In genomic region chr1:11615109-11615508, GRCh38 we compare ENCODE assay signal across 18 cellular contexts. TPM values are rescaled to one million over a fixed set of nuclear protein-coding genes. Genes with fewer than 3 reads are reported as not detected.
"Had no signal": no experiment of that assay in that cellular context is flagged by ENCODE, and none has a peak within 500 bp of the region (broad histone marks: within the 10 kb centered on the region; RNA-seq: fewer than 3 reads in every experiment).

No MANE protein-coding gene starts in this region.

- H3K9me3 Mint-ChIP-seq: activated naive CD4-positive, alpha-beta T cell treated with anti-CD3 and anti-CD28 coated beads, Interleukin-2, amount 50 U/mL, for 24 hours; memory B cell; nephron progenitor cell had no signal

- H3K4me1 ChIP-seq: gastrocnemius medialis had no signal

- H3K9me3 ChIP-seq: gastrocnemius medialis had no signal

- H3K27ac ChIP-seq: brain microvascular endothelial cell, gastrocnemius medialis had no signal

- ATAC-seq: effector memory CD8-positive, alpha-beta T cell; esophagus mucosa; gastrocnemius medialis; stimulated activated naive CD8-positive, alpha-beta T cell treated with anti-CD3 and anti-CD28 coated beads, Interleukin-15, Interleukin-2, amounts not matched to agents 100 U/mL and 50 U/mL, for 24 hours; T-helper 17 cell had no signal

- H3K36me3 Mint-ChIP-seq: activated naive CD4-positive, alpha-beta T cell treated with anti-CD3 and anti-CD28 coated beads, Interleukin-2, amount 50 U/mL, for 24 hours; memory B cell had no signal

- H3K4me3 ChIP-seq: gastrocnemius medialis had no signal

- H3K27me3 Mint-ChIP-seq: activated naive CD4-positive, alpha-beta T cell treated with anti-CD3 and anti-CD28 coated beads, Interleukin-2, amount 50 U/mL, for 24 hours had no signal

- H3K4me1 Mint-ChIP-seq: activated naive CD4-positive, alpha-beta T cell treated with anti-CD3 and anti-CD28 coated beads, Interleukin-2, amount 50 U/mL, for 24 hours; memory B cell; nephron progenitor cell had no signal

- H3K4me3 Mint-ChIP-seq: activated naive CD4-positive, alpha-beta T cell treated with anti-CD3 and anti-CD28 coated beads, Interleukin-2, amount 50 U/mL, for 24 hours; effector memory CD8-positive, alpha-beta T cell; memory B cell; nephron progenitor cell; T-helper 17 cell had no signal

- H3K27ac Mint-ChIP-seq: activated naive CD4-positive, alpha-beta T cell treated with anti-CD3 and anti-CD28 coated beads, Interleukin-2, amount 50 U/mL, for 24 hours; effector memory CD8-positive, alpha-beta T cell; memory B cell; nephron progenitor cell; T-helper 17 cell had no signal

- H3K27me3 ChIP-seq: brain microvascular endothelial cell had no signal

- DNase-seq: activated CD4-positive, alpha-beta T cell treated with anti-CD3 and anti-CD28 coated beads for 1 hour; activated gamma-delta T cell treated with Interleukin-2 at 50 U/mL for 16 hours; activated T-cell treated with anti-CD3 and anti-CD28 coated beads, Interleukin-2, amount 50 U/mL, for 1 hour; aorta; brain microvascular endothelial cell; central memory CD4-positive, alpha-beta T cell; effector memory CD8-positive, alpha-beta T cell; gastrocnemius medialis; head of caudate nucleus; nephron progenitor cell; occipital lobe; stimulated activated CD4-positive, alpha-beta T cell treated with anti-CD3 and anti-CD28 coated beads, Interleukin-4, amount 100 ng/mL, for 4 hours; stimulated activated naive CD8-positive, alpha-beta T cell treated with anti-CD3 and anti-CD28 coated beads, Interleukin-15, Interleukin-2, amounts not matched to agents 100 U/mL and 50 U/mL, for 24 hours; T-helper 17 cell had no signal

- H3K36me3 ChIP-seq: brain microvascular endothelial cell, gastrocnemius medialis had no signal

RNA-seq across cellular contexts. Expression of gene FBXO2, which starts 39.1 kb away (rescaled TPM):
- total RNA-seq: myocyte had no signal
